ENCODE assay signal across 7 cellular contexts in genomic region chr1:155277896-155278688, GRCh38. TPM values are rescaled to one million over a fixed set of nuclear protein-coding genes. Genes with fewer than 3 reads are reported as not detected.
A peak's percentile ranks its signal among the peaks of the same experiment; 100 is the strongest.
DNase-seq lines count a peak whose midpoint lies in the region; ATAC-seq and TF ChIP-seq lines count a peak whose summit lies in the region.

No MANE protein-coding gene starts in this region.

- TF ChIP-seq CTCF in GM13977 (IDR thresholded peaks at IDR 0.05; ENCODE audit: extremely low read depth, insufficient read depth, missing control alignments) (peak; percentile 40), lower leg skin (IDR thresholded peaks at IDR 0.05) (no peak)

- DNase-seq in GM13977 (ENCODE audit: low spot score) (peak; percentile 81), NCI-H2081 (lab: John Stamatoyannopoulos, UW) (peak; percentile 78), lower leg skin (ENCODE audit: low spot score in 2 of 2) (peak; percentile 33 to 92)
- DNase-seq in central memory CD4-positive, alpha-beta T cell: peak; percentile 65
- DNase-seq in stimulated activated CD4-positive, alpha-beta T cell treated with anti-CD3 and anti-CD28 coated beads, TNF-alpha, amount 100 ng/mL, for 4 hours (ENCODE audit: low read depth in 3 of 3): peak; percentile 56 to 66 (median 58)

- in situ Hi-C loops in GM13977 (cut with MboI; ENCODE audit: low pct_unique_long_range_greater_than_20kb, low sequenced_read_pairs, unreplicated experiment): no loop called here

- ATAC-seq in activated CD4-positive, CD25-positive, alpha-beta regulatory T cell treated with anti-CD3 and anti-CD28 coated beads, Interleukin-2, amount 50 U/mL, for 24 hours: peak; percentile 6 to 25
- ATAC-seq in GM21576 (IDR thresholded peaks at IDR 0.05; ENCODE audit: unreplicated experiment): no peak

- no peak for TF ChIP-seq POLR2A in lower leg skin (IDR thresholded peaks at IDR 0.05)

- peak overlapping the region; percentile 57 for H3K4me3 ChIP-seq in lower leg skin (ENCODE audit: low read depth, poor library complexity, severe bottlenecking)

- WGBS in lower leg skin, 2 donors: 0 to 2% methylated on average over 17 to 28 of the region's 29 CpGs

- intact Hi-C loops in lower leg skin (cut with DNase I; ENCODE audit: low total_unique reads): loop anchor here (5.0 kb wide), 1 partner anchor 44 kb away; the partner anchor contains the start of gene RUSC1

RNA-seq across cellular contexts. Expression of gene HCN3, which starts 0.8 kb away (rescaled TPM):
- total RNA-seq in lower leg skin: 1 to 10 TPM; 5.4 to 8.5 (median 6.4) TPM

RNA-seq across cellular contexts. Expression of gene CLK2, which starts 4.8 kb away (rescaled TPM):
- total RNA-seq in lower leg skin: 10 to 100 TPM; 24.6 to 55.8 (median 38.0) TPM

RNA-seq across cellular contexts. Expression of gene SCAMP3, which starts 15.9 kb away (rescaled TPM):
- 10 to 100 TPM; 67.8 to 96.9 (median 87.6) TPM for total RNA-seq in lower leg skin

RNA-seq across cellular contexts. Expression of gene ENTREP3, which starts 22.8 kb away (rescaled TPM):
- total RNA-seq in lower leg skin: 10 to 100 TPM in 3 of 4 donors, 1 to 10 TPM in 1; 9.6 to 26.0 (median 18.7) TPM

RNA-seq across cellular contexts. Expression of gene PKLR, which starts 23.1 kb away (rescaled TPM):
- total RNA-seq in lower leg skin: 1 to 10 TPM in 2 of 4 donors, under 1 TPM in 2; 0.13 to 1.7 (median 0.77) TPM
